Comparison of ENCODE assay signal across 1 cellular context in the genomic region with DNA sequence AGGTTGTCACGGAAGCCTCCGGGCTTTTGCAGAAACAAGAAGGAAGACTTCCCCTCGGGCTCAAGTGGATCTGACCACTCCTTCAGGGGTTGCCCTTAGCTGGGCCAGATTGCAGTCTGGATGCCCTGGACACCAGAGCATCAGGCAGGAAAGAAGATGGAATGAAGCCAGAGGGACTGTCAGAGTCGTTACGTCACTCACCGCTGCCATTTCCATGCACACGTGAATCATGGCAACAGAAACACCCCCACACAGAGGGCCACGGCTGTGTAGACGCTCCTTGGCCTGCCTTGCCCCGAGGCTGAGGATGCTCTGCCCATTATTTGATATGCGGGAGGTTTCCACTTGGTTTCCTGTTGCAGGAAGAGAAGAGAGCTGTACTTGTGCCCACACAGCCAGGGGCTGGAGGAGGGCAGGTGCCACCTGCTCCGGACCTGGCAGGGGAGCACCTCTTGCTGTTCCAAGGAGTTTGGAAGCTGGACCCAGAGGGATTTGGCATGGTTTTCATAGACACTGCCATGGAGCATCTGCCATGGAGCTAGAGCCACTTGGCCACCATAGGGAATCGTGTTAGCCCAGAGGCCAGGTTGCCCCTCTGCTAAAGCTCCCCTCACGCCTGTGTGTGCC.
A peak's percentile ranks its signal among the peaks of the same experiment; 100 is the strongest.
TF ChIP-seq lines count a peak whose summit lies in the region.

No MANE protein-coding gene starts in this region.

TF ChIP-seq in HepG2, 621 proteins besides CTCF, POLR2A, EP300 and RAD21:
- TF ChIP-seq CREB1 (IDR thresholded peaks at IDR 0.05) (peak; percentile 78), CREB1 (CRISPR knock-in tag; IDR thresholded peaks at IDR 0.05) (no peak), LCORL (IDR thresholded peaks at IDR 0.05) (no peak), LCORL (CRISPR knock-in tag; IDR thresholded peaks at IDR 0.05) (no peak)
